In genomic region chr10:79112898-79113431, GRCh38 we compare ENCODE assay signal across 8 cellular contexts. TPM values are rescaled to one million over a fixed set of nuclear protein-coding genes. Genes with fewer than 3 reads are reported as not detected.
DNase-seq lines count a peak whose midpoint lies in the region; TF ChIP-seq lines count a peak whose summit lies in the region.

No MANE protein-coding gene starts in this region.

- CTCF ChIA-PET in mammary epithelial cell (lab: Charles Lee; ENCODE audit: low non-redundant PET) (interaction anchor here (0.7 kb wide), 1 partner anchor 1350 kb away, joined by 3 read pairs; no protein-coding TSS in a partner anchor), OCI-LY7 (lab: Charles Lee; ENCODE audit: unreplicated experiment) (no interaction called here)

- H3K27ac ChIP-seq in mammary epithelial cell (ENCODE audit: insufficient read depth, low read depth, low read length) (peak overlapping the region; percentile 75), temporal lobe (ENCODE audit: low read depth, low read length) (peak overlapping the region; percentile 41), MM.1S (ENCODE audit: low read length) (no peak overlapping the region), OCI-LY7 (ENCODE audit: low read depth, low read length, poor library complexity, severe bottlenecking) (no peak overlapping the region)

- no peaks in the 10 kb centered on the region for H3K9me2 ChIP-seq in MM.1S (replicated peaks; ENCODE audit: insufficient read depth, low read length)
- no peaks in the 10 kb centered on the region for H3K9me2 ChIP-seq in OCI-LY7 (ENCODE audit: insufficient read depth, low read length)

- H3K79me2 ChIP-seq in mammary epithelial cell (ENCODE audit: insufficient read depth, low read length) (peaks cover 94% of the 10 kb centered on the region), MM.1S (ENCODE audit: low read length) (0 out of 2 replicates have a peak, but pooled peaks cover 2% of the 10 kb centered on the region), OCI-LY7 (ENCODE audit: insufficient read depth, low read depth, low read length) (no peaks in the 10 kb centered on the region)

- peaks cover 51% of the 10 kb centered on the region for H3K4me1 ChIP-seq in mammary epithelial cell (ENCODE audit: insufficient read depth, low read length)
- peaks cover 26% of the 10 kb centered on the region for H3K4me1 ChIP-seq in MM.1S (ENCODE audit: low read length)
- H3K4me1 ChIP-seq in OCI-LY7 (ENCODE audit: insufficient read depth, low read length, poor library complexity, severe bottlenecking), result peaks cover 25% of the 10 kb centered on the region

- POLR2A ChIA-PET in OCI-LY7 (lab: Charles Lee), result interaction anchor here (0.6 kb wide), 1 partner anchor 306 kb away, joined by 3 read pairs; no protein-coding TSS in a partner anchor

- H2AFZ ChIP-seq in mammary epithelial cell (ENCODE audit: low read depth, low read length) (peak overlapping the region; percentile 76), MM.1S (ENCODE audit: low read length) (no peak overlapping the region), OCI-LY7 (ENCODE audit: low read length) (no peak overlapping the region)

- 11% methylated on average over 10 of the region's 11 CpGs for WGBS in mammary epithelial cell (ENCODE audit: low coverage, missing lambda C conversion rate)

- no peaks in the 10 kb centered on the region for H4K20me1 ChIP-seq in mammary epithelial cell (ENCODE audit: insufficient read depth, low read length)
- H4K20me1 ChIP-seq in MM.1S (ENCODE audit: insufficient read depth, low read length), result no peaks in the 10 kb centered on the region
- H4K20me1 ChIP-seq in OCI-LY7 (ENCODE audit: insufficient read depth, low read length), result no peaks in the 10 kb centered on the region

- in situ Hi-C loops in mammary epithelial cell (cut with MboI; ENCODE audit: low sequenced_read_pairs in 2 of 2), result no loop called here

- intact Hi-C loops in mammary epithelial cell (cut with micrococcal nuclease) (loop anchor here (1.0 to 2.0 kb wide), 3 partner anchors 11 to 43 kb away; no protein-coding TSS in a partner anchor), OCI-LY7 (cut with micrococcal nuclease; ENCODE audit: unreplicated experiment) (no loop called here)

- DNase-seq in HS-5 (ENCODE audit: low read depth) (peak; percentile 56), mammary epithelial cell (peak; percentile 91), left kidney (ENCODE audit: low read depth, low spot score) (peak; percentile 49), NCI-H2081 (lab: John Stamatoyannopoulos, UW) (no peak), MM.1S (no peak), NCI-H1105 treated with DMSO at 0.1 percent for 48 hours (lab: John Stamatoyannopoulos, UW) (no peak), OCI-LY7 (ENCODE audit: low spot score) (no peak)

- no peaks in the 10 kb centered on the region for H3K9me3 ChIP-seq in mammary epithelial cell (replicated peaks; ENCODE audit: insufficient read depth, low read length)
- H3K9me3 ChIP-seq in MM.1S (replicated peaks; ENCODE audit: insufficient read depth, low read length), result no peaks in the 10 kb centered on the region
- no peaks in the 10 kb centered on the region for H3K9me3 ChIP-seq in OCI-LY7 (ENCODE audit: low read length)

- H3K36me3 ChIP-seq in mammary epithelial cell (ENCODE audit: insufficient read depth, low read length) (no peaks in the 10 kb centered on the region), MM.1S (replicated peaks; ENCODE audit: insufficient read depth, low read length) (no peaks in the 10 kb centered on the region), OCI-LY7 (ENCODE audit: insufficient read depth, low read length) (no peaks in the 10 kb centered on the region)

- H3K4me2 ChIP-seq in mammary epithelial cell (ENCODE audit: insufficient read depth, low read depth, low read length) (peak overlapping the region; percentile 77), MM.1S (ENCODE audit: low read depth, low read length) (no peak overlapping the region), OCI-LY7 (ENCODE audit: low read length) (no peak overlapping the region)

- TF ChIP-seq CTCF in mammary epithelial cell (conservative IDR thresholded peaks at IDR 0.05 in 1 of 2, IDR thresholded peaks at IDR 0.05 in 1 of 2; ENCODE audit: extremely low read depth in 1 of 2, insufficient read depth in 1 of 2, low read depth in 1 of 2, low read length in 2 of 2), result no peak
- no peak for TF ChIP-seq CTCF in MM.1S (IDR thresholded peaks at IDR 0.05; ENCODE audit: low read length)
- no peak for TF ChIP-seq CTCF in OCI-LY7 (conservative IDR thresholded peaks at IDR 0.05; ENCODE audit: low read length)

- peaks cover 13% of the 10 kb centered on the region for H3F3A ChIP-seq in MM.1S (ENCODE audit: insufficient read depth, low read length)

- H3K9ac ChIP-seq in mammary epithelial cell (ENCODE audit: insufficient read depth, low read length) (peak overlapping the region; percentile 48), MM.1S (ENCODE audit: low read length) (no peak overlapping the region)

- TSS peak; percentile 49 for BruUV-seq in mammary epithelial cell (replicated peaks; lab: Mats Ljungman, UMichigan)
- no TSS peak for BruUV-seq in OCI-LY7 (replicated peaks; lab: Mats Ljungman, UMichigan)

- H3K27me3 ChIP-seq in mammary epithelial cell (ENCODE audit: insufficient read depth, low read length) (no peaks in the 10 kb centered on the region), MM.1S (replicated peaks; ENCODE audit: insufficient read depth, low read length) (no peaks in the 10 kb centered on the region)

- dilution Hi-C loops in mammary epithelial cell (cut with HindIII; ENCODE audit: low sequenced_read_pairs), result loop anchor here (5.0 kb wide), 3 partner anchors 39 to 79 kb away; no protein-coding TSS in a partner anchor

- H3K4me3 ChIP-seq in mammary epithelial cell (replicated peaks in 1 of 3; ENCODE audit: insufficient read depth in 1 of 3, low read depth in 2 of 3, low read length in 3 of 3) (no peak overlapping the region), MM.1S (ENCODE audit: low read length) (no peak overlapping the region), OCI-LY7 (ENCODE audit: low read depth, low read length, poor library complexity, severe bottlenecking) (no peak overlapping the region)

RNA-seq across cellular contexts. Expression of gene ZMIZ1, which starts 44.2 kb away (rescaled TPM):
- 10 to 100 TPM; 22.3 to 25.0 TPM for total RNA-seq in mammary epithelial cell
- 5.9 TPM for polyA plus RNA-seq in mammary epithelial cell
- polyA minus RNA-seq in mammary epithelial cell, result 16.3 TPM
- total RNA-seq in temporal lobe, result 52.1 TPM
- 18.9 and 20.4 TPM in 2 replicates for total RNA-seq in OCI-LY7 (2014; rRNA removed; shearing (Covaris generic))
- total RNA-seq in OCI-LY7 (2022), result 58.3 and 66.9 TPM in 2 replicates

Comparison
In these comparisons a context has a peak if more than half of its experiments do, and no peak if none do; other contexts are left out.
1. DNase-seq: peak in HS-5 (single experiment), mammary epithelial cell (single experiment) and left kidney (single experiment); none in NCI-H2081 (0 of 2), MM.1S (single experiment), NCI-H1105 treated with DMSO at 0.1 percent for 48 hours (single experiment) and OCI-LY7 (single experiment).
2. H3K27ac ChIP-seq: peak in mammary epithelial cell (single experiment) and temporal lobe (single experiment); none in MM.1S (single experiment) and OCI-LY7 (single experiment).